In the genomic region with DNA sequence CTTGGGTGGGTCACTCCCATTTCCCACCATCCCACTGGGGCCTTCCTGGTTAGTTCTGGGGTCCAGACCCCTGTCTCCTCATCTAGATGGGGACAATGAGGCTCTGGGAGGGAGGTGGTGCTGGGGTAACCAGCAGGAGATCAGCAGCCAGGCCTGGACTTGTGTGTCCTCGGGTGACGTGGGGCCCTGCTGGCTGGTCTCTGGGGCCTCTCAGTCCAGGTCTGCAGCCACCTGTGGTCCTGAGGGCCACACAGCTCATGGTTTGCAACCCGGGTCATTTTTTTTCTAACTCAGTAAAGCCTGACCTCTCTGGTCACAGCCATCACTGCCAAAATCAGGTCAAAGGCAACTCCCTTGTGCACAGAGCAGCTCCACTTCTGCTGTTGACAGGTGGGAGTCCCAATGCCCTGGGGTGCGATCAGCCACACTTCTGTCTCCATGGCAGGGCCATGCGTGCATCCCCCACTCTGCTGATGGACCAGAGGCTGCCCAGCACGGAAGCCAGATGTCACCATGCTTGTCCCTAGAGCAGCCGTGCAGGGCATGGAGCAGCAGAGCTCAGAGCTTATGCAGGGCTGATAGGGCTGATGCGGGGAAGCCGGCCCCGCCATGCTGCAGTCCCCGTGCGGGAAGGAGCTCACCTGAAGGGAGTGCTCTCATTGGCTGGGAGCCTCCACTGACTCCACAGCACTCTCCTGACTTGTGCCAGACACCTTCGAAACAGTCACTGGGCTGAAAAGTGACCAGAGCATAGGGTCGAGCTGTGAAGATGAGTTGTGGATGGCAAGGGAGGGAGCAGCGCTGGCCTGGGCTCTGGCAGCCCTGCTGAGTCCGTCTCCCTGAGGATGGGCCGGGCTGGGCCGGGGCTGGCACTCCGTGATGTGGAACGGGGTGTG, we compare ENCODE assay signal across 15 cellular contexts.
"Had no signal": no experiment of that assay in that cellular context is flagged by ENCODE, and none has a peak within 500 bp of the region (broad histone marks: within the 10 kb centered on the region; RNA-seq: fewer than 3 reads in every experiment).

No MANE protein-coding gene starts in this region.

- H3K4me3 ChIP-seq: heart left ventricle had no signal

- H3K9me3 ChIP-seq: heart left ventricle, neutrophil had no signal

- H3K36me3 Mint-ChIP-seq: activated naive CD8-positive, alpha-beta T cell treated with anti-CD3 and anti-CD28 coated beads, Interleukin-2, amount 10 ng/mL, durations not matched to agents 7 days and 5 days had no signal

- ATAC-seq: activated T-cell treated with anti-CD3 and anti-CD28 coated beads, Interleukin-2, amount 50 U/mL, for 4 hours; heart left ventricle; stimulated activated naive CD8-positive, alpha-beta T cell treated with anti-CD3 and anti-CD28 coated beads, Interleukin-15, Interleukin-2, amounts not matched to agents 100 U/mL and 50 U/mL, for 24 hours; T-helper 17 cell had no signal

- H3K27ac Mint-ChIP-seq: activated B cell treated with CpG ODN at 0.5 μM for 24 hours; activated CD4-positive, alpha-beta T cell treated with anti-CD3 and anti-CD28 coated beads, Interleukin-2, amount 10 ng/mL, durations not matched to agents 24 days and 14 days; activated naive CD8-positive, alpha-beta T cell treated with anti-CD3 and anti-CD28 coated beads, Interleukin-2, amount 10 ng/mL, durations not matched to agents 7 days and 5 days; T-helper 17 cell had no signal

- DNase-seq: activated B cell treated with CpG ODN at 0.5 μM for 24 hours; activated CD4-positive, alpha-beta T cell treated with anti-CD3 and anti-CD28 coated beads, Interleukin-2, amount 10 ng/mL, durations not matched to agents 24 days and 14 days; activated gamma-delta T cell treated with Interleukin-2 at 50 U/mL for 16 hours; activated naive CD8-positive, alpha-beta T cell treated with anti-CD3 and anti-CD28 coated beads, Interleukin-2, amount 10 ng/mL, durations not matched to agents 7 days and 5 days; activated T-cell treated with anti-CD3 and anti-CD28 coated beads, Interleukin-2, amount 50 U/mL, for 4 hours; anterior cingulate cortex; effector CD4-positive, alpha-beta T cell; foreskin melanocyte; midbrain; stimulated activated CD4-positive, alpha-beta T cell treated with anti-CD3 and anti-CD28 coated beads, Interleukin-4, amount 100 ng/mL, for 1 hour; stimulated activated CD8-positive, alpha-beta memory T cell treated with anti-CD3 and anti-CD28 coated beads, Interleukin-4, amount 100 ng/mL, for 48 hours; stimulated activated naive CD8-positive, alpha-beta T cell treated with anti-CD3 and anti-CD28 coated beads, Interleukin-15, Interleukin-2, amounts not matched to agents 100 U/mL and 50 U/mL, for 24 hours; T-helper 17 cell had no signal

- H3K4me3 Mint-ChIP-seq: activated B cell treated with CpG ODN at 0.5 μM for 24 hours; activated CD4-positive, alpha-beta T cell treated with anti-CD3 and anti-CD28 coated beads, Interleukin-2, amount 10 ng/mL, durations not matched to agents 24 days and 14 days; activated naive CD8-positive, alpha-beta T cell treated with anti-CD3 and anti-CD28 coated beads, Interleukin-2, amount 10 ng/mL, durations not matched to agents 7 days and 5 days; activated T-cell treated with anti-CD3 and anti-CD28 coated beads, Interleukin-2, amount 50 U/mL, for 4 hours; T-helper 17 cell had no signal

- H3K36me3 ChIP-seq: heart left ventricle, neutrophil had no signal

- H3K27me3 ChIP-seq: neutrophil had no signal

- H3K9me3 Mint-ChIP-seq: activated B cell treated with CpG ODN at 0.5 μM for 24 hours; activated CD4-positive, alpha-beta T cell treated with anti-CD3 and anti-CD28 coated beads, Interleukin-2, amount 10 ng/mL, durations not matched to agents 24 days and 14 days; activated naive CD8-positive, alpha-beta T cell treated with anti-CD3 and anti-CD28 coated beads, Interleukin-2, amount 10 ng/mL, durations not matched to agents 7 days and 5 days; activated T-cell treated with anti-CD3 and anti-CD28 coated beads, Interleukin-2, amount 50 U/mL, for 4 hours had no signal

- H3K4me1 ChIP-seq: heart left ventricle had no signal

- H3K27me3 Mint-ChIP-seq: activated B cell treated with CpG ODN at 0.5 μM for 24 hours; activated CD4-positive, alpha-beta T cell treated with anti-CD3 and anti-CD28 coated beads, Interleukin-2, amount 10 ng/mL, durations not matched to agents 24 days and 14 days had no signal

- H3K4me1 Mint-ChIP-seq: activated B cell treated with CpG ODN at 0.5 μM for 24 hours, T-helper 17 cell had no signal

- H3K27ac ChIP-seq: heart left ventricle, neutrophil had no signal
